ENCODE assay signal across 11 cellular contexts in the genomic region with DNA sequence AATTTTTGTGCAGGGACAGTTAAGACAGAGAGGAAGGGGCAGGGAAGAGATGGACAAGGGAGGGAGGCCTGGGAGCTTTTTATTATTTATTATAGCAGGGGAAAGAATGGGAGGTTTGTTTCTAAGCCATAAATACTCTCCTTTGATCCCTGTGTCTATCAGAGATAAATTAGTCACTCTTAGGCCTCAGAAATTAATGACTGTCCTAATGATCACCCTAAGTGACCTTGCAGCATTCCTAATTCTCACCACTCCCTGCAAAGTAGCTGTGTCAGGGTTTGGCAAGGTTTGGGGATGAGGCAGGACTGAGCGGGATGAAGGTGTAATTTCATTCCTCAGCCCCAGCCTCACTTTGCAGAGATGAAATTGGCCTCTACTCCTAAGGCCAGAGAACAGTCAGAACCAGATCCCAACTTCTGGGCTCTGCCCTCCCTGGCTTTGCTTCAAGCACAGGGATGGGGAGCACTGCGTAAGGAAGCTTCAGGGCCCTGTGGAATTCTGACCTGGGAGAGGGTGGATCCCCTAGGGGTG.
DNase-seq lines count a peak whose midpoint lies in the region; ATAC-seq, FAIRE-seq and TF ChIP-seq lines count a peak whose summit lies in the region.
"Had no signal": no experiment of that assay in that cellular context is flagged by ENCODE, and none has a peak within 500 bp of the region (broad histone marks: within the 10 kb centered on the region; RNA-seq: fewer than 3 reads in every experiment).

No MANE protein-coding gene starts in this region.

- TF ChIP-seq CTCF in ascending aorta (IDR thresholded peaks at IDR 0.05) (no peak), colonic mucosa (IDR thresholded peaks at IDR 0.05) (no peak)

- no peaks in the 10 kb centered on the region for H3K27me3 ChIP-seq in ascending aorta
- H3K27me3 ChIP-seq in skeletal muscle satellite cell (ENCODE audit: control insufficient read depth, insufficient read depth, low read length), result no peaks in the 10 kb centered on the region
- H3K27me3 ChIP-seq in colonic mucosa, result no peaks in the 10 kb centered on the region
- H3K27me3 ChIP-seq: left lung had no signal

- no peak for TF ChIP-seq POLR2A in GM12891 (IDR thresholded peaks at IDR 0.05; ENCODE audit: low read depth, low read length)

- peak overlapping the region; percentile 71 for H3K4me2 ChIP-seq in skeletal muscle satellite cell (ENCODE audit: low read length)

- intact Hi-C loops in ascending aorta (cut with DNase I) (loop anchor here (1.0 to 5.0 kb wide), 4 partner anchors 96 to 493 kb away; partner anchors contain the start of genes B3GNT2 and TMEM17), left ventricle myocardium superior (cut with micrococcal nuclease) (loop anchor here (2.0 to 5.0 kb wide), 2 partner anchors 419 to 492 kb away; no protein-coding TSS in a partner anchor), colonic mucosa (cut with DNase I) (loop anchor here (5.0 to 10.0 kb wide), 3 partner anchors 216 to 494 kb away; partner anchors contain the start of gene B3GNT2)

- H3K4me1 ChIP-seq in ascending aorta (peaks cover 0 to 19% of the 10 kb centered on the region in 2 donors), skeletal muscle satellite cell (ENCODE audit: control insufficient read depth, insufficient read depth, low read length) (peaks cover 11% of the 10 kb centered on the region), colonic mucosa (no peaks in the 10 kb centered on the region)

- H3K36me3 ChIP-seq in ascending aorta (no peaks in the 10 kb centered on the region), skeletal muscle satellite cell (ENCODE audit: insufficient read depth, low read length) (no peaks in the 10 kb centered on the region), colonic mucosa (no peaks in the 10 kb centered on the region)
- H3K36me3 ChIP-seq: left lung had no signal

- peak overlapping the region; percentile 81 to 90 for H3K27ac ChIP-seq in ascending aorta
- H3K27ac ChIP-seq in colonic mucosa, result no peak overlapping the region

- H3K4me3 ChIP-seq in ascending aorta (no peak overlapping the region), skeletal muscle satellite cell (ENCODE audit: low read length) (no peak overlapping the region), colonic mucosa (no peak overlapping the region)
- H3K4me3 ChIP-seq: left lung had no signal

- peak overlapping the region; percentile 68 for H3K9ac ChIP-seq in skeletal muscle satellite cell (ENCODE audit: low read depth, low read length)
- no peak overlapping the region for H3K9ac ChIP-seq in colonic mucosa (ENCODE audit: low read depth in 2 of 2, low read length in 2 of 2)

- DNase-seq in GM12891 (ENCODE audit: insufficient read length, low spot score), result no peak
- DNase-seq in ascending aorta (ENCODE audit: low spot score in 2 of 2), result no peak
- no peak for DNase-seq in left ventricle myocardium superior
- DNase-seq in NCI-H2107 treated with DMSO at 0.1 percent for 48 hours (lab: John Stamatoyannopoulos, UW; ENCODE audit: unreplicated experiment), result no peak
- no peak for DNase-seq in HPDE6-E6E7 (ENCODE audit: extremely low spot score)
- no peak for DNase-seq in colonic mucosa
- DNase-seq in GM19239 (ENCODE audit: insufficient read length, low spot score), result no peak
- DNase-seq: CD4-positive, CD25-positive, alpha-beta regulatory T cell had no signal

- no peaks in the 10 kb centered on the region for H3K9me3 ChIP-seq in ascending aorta
- no peaks in the 10 kb centered on the region for H3K9me3 ChIP-seq in skeletal muscle satellite cell (replicated peaks; ENCODE audit: low read length)
- no peaks in the 10 kb centered on the region for H3K9me3 ChIP-seq in colonic mucosa
- H3K9me3 ChIP-seq: left lung had no signal

- FAIRE-seq in GM12891 (lab: Jason Lieb, UNC) (peak; percentile 50), GM19239 (lab: Jason Lieb, UNC) (no peak)
- FAIRE-seq: endometrium had no signal

- peak; percentile 8 for ATAC-seq in left ventricle myocardium superior

TF ChIP-seq in GM12891, 5 proteins besides CTCF, POLR2A, EP300 and RAD21:
- TF ChIP-seq TAF1 (IDR thresholded peaks at IDR 0.05; ENCODE audit: low read depth, low read length), result no peak
- no peak for TF ChIP-seq POU2F2 (IDR thresholded peaks at IDR 0.05; ENCODE audit: low read depth, low read length)
- no peak for TF ChIP-seq SPI1 (IDR thresholded peaks at IDR 0.05; ENCODE audit: low read depth, low read length)
- no peak for TF ChIP-seq PAX5 (IDR thresholded peaks at IDR 0.05; ENCODE audit: insufficient read depth, low read length, severe bottlenecking)
- no peak for TF ChIP-seq POLR2AphosphoS5 (IDR thresholded peaks at IDR 0.05; ENCODE audit: low read depth, low read length)
